ENCODE assay signal across 1 cellular context in the genomic region with DNA sequence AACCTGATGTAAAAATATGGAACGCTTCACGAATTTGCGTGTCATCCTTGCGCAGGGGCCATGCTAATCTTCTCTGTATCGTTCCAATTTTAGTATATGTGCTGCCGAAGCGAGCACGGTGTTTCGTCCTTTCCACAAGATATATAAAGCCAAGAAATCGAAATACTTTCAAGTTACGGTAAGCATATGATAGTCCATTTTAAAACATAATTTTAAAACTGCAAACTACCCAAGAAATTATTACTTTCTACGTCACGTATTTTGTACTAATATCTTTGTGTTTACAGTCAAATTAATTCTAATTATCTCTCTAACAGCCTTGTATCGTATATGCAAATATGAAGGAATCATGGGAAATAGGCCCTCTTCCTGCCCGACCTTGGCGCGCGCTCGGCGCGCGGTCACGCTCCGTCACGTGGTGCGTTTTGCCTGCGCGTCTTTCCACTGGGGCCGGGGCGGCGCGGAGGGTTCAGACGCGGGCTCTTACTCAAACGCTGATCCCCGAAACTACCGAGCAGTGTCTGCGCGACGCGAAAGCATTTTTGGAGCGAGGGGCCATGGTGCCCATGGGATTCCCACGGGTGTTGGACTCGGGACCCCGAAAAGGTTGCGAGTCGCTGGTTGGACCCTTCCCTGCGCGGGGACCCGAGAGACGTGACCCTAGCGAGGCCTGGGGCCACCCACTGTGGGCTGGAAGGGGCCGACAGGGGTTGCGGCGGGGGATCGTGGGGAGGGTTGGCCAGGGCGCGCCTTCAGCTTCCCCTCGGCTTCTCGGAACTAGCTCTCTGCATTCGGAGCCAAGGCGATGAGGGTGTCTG.
TF ChIP-seq lines count a peak whose summit lies in the region.

TSS of gene RNU6-1 (minus strand) at position 117 of the 818 bp plus-strand sequence.

TF ChIP-seq in HepG2, 621 proteins besides CTCF, POLR2A, EP300 and RAD21 (continued from another document and continues in another):
- peak; percentile 77; the same call in 1 of the 2 replicates for TF ChIP-seq GMEB1 (CRISPR knock-in tag; IDR thresholded peaks at IDR 0.05; ENCODE audit: borderline replicate concordance)
- 0 out of 2 replicates have a peak, but pooled peaks have one; percentile 72 for TF ChIP-seq KLF13 (CRISPR knock-in tag; IDR thresholded peaks at IDR 0.05)
- no peak for TF ChIP-seq CSRNP2 (CRISPR knock-in tag; conservative IDR thresholded peaks at IDR 0.05; ENCODE audit: low read depth)
- no peak; the same call in 1 of the 2 replicates for TF ChIP-seq TBX2 (CRISPR knock-in tag; IDR thresholded peaks at IDR 0.05; ENCODE audit: borderline replicate concordance)
- TF ChIP-seq ZNF850 (CRISPR knock-in tag; conservative IDR thresholded peaks at IDR 0.05), result no peak
- peak; percentile 15 for TF ChIP-seq GATAD2A (CRISPR knock-in tag; IDR thresholded peaks at IDR 0.05)
- no peak for TF ChIP-seq ZNF318 (CRISPR knock-in tag; IDR thresholded peaks at IDR 0.05)
- TF ChIP-seq, protein P1, sequence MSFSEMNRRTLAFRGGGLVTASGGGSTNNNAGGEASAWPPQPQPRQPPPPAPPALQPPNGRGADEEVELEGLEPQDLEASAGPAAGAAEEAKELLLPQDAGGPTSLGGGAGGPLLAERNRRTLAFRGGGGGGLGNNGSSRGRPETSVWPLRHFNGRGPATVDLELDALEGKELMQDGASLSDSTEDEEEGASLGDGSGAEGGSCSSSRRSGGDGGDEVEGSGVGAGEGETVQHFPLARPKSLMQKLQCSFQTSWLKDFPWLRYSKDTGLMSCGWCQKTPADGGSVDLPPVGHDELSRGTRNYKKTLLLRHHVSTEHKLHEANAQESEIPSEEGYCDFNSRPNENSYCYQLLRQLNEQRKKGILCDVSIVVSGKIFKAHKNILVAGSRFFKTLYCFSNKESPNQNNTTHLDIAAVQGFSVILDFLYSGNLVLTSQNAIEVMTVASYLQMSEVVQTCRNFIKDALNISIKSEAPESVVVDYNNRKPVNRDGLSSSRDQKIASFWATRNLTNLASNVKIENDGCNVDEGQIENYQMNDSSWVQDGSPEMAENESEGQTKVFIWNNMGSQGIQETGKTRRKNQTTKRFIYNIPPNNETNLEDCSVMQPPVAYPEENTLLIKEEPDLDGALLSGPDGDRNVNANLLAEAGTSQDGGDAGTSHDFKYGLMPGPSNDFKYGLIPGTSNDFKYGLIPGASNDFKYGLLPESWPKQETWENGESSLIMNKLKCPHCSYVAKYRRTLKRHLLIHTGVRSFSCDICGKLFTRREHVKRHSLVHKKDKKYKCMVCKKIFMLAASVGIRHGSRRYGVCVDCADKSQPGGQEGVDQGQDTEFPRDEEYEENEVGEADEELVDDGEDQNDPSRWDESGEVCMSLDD (CRISPR knock-in tag; IDR thresholded peaks at IDR 0.05; ENCODE audit: borderline replicate concordance), result peak; percentile 71; the same call in 1 of the 2 replicates
- TF ChIP-seq ZSCAN29 (CRISPR knock-in tag; conservative IDR thresholded peaks at IDR 0.05), result no peak
- TF ChIP-seq ZNF772 (CRISPR knock-in tag; IDR thresholded peaks at IDR 0.05), result peak; percentile 20; the same call in 1 of the 2 replicates
- peak; percentile 31; the same call in 2 of the 3 replicates for TF ChIP-seq MXI1 (IDR thresholded peaks at IDR 0.05; ENCODE audit: borderline replicate concordance, low read depth, low read length)
- TF ChIP-seq, protein P2, sequence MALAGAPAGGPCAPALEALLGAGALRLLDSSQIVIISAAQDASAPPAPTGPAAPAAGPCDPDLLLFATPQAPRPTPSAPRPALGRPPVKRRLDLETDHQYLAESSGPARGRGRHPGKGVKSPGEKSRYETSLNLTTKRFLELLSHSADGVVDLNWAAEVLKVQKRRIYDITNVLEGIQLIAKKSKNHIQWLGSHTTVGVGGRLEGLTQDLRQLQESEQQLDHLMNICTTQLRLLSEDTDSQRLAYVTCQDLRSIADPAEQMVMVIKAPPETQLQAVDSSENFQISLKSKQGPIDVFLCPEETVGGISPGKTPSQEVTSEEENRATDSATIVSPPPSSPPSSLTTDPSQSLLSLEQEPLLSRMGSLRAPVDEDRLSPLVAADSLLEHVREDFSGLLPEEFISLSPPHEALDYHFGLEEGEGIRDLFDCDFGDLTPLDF (CRISPR knock-in tag; IDR thresholded peaks at IDR 0.05), result peak; percentile 65; the same call in 1 of the 2 replicates
- no peak for TF ChIP-seq ZNF17 (CRISPR knock-in tag; IDR thresholded peaks at IDR 0.05)
- peak; percentile 22; the same call in 1 of the 2 replicates for TF ChIP-seq PAXIP1 (CRISPR knock-in tag; conservative IDR thresholded peaks at IDR 0.05)
- TF ChIP-seq ZNF740 (CRISPR knock-in tag; IDR thresholded peaks at IDR 0.05), result no peak
- peak; percentile 44; the same call in 1 of the 2 replicates for TF ChIP-seq PRDM15 (CRISPR knock-in tag; IDR thresholded peaks at IDR 0.05)
- peak; percentile 72 for TF ChIP-seq ELF1 (CRISPR knock-in tag; IDR thresholded peaks at IDR 0.05)
- TF ChIP-seq ZNF724P (CRISPR knock-in tag; IDR thresholded peaks at IDR 0.05; ENCODE audit: borderline replicate concordance), result no peak
- TF ChIP-seq ZNF703 (CRISPR knock-in tag; IDR thresholded peaks at IDR 0.05; ENCODE audit: borderline replicate concordance), result no peak
- TF ChIP-seq POLR2G (IDR thresholded peaks at IDR 0.05; ENCODE audit: low read depth, low read length), result peak; percentile 88
- peak; percentile 20; the same call in 1 of the 2 replicates for TF ChIP-seq RCOR2 (CRISPR knock-in tag; IDR thresholded peaks at IDR 0.05)
- peak; percentile 29; the same call in 1 of the 2 replicates for TF ChIP-seq BHLHE40 (IDR thresholded peaks at IDR 0.05; ENCODE audit: low read length)
- no peak for TF ChIP-seq ZFAT (CRISPR knock-in tag; conservative IDR thresholded peaks at IDR 0.05)
- no peak for TF ChIP-seq ZNF235 (CRISPR knock-in tag; IDR thresholded peaks at IDR 0.05; ENCODE audit: borderline replicate concordance)
